In the genomic region with DNA sequence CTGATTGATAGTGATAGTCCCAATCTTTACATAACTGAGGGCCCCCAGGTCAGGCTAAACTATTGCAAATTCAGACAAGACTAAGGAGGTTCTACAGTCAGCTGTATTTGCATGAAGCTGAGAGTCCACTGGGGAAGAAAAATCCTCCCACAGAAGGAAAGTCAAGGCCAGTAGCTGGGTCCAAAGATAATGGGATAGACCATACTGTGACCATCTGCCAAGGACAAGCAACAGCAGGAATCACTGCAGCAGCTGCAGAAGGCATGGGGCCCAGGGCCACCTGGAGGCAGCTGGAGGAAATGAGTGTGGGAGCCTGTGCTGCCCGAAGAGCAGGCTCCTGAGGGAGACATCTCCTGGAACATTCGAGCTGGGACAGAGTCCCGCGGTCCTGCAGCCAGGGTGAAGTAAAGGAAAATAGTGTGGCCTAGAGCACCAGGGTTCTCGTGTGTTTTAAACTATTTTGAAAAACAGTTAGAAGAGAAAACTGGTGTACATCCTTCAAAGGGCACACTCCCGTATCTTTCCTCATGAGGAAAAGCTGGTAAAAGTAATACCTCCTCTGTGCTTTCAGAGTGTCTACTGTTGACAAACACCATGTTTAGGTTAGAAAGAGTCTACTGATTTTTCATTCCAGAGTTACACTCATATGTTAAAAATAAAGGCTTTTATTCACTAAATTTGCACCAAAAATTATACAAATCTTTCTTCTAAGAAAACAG, we compare ENCODE assay signal across 8 cellular contexts. TPM values are rescaled to one million over a fixed set of nuclear protein-coding genes. Genes with fewer than 3 reads are reported as not detected.
DNase-seq lines count a peak whose midpoint lies in the region; ATAC-seq and TF ChIP-seq lines count a peak whose summit lies in the region.

No MANE protein-coding gene starts in this region.

- peak overlapping the region; percentile 50 to 80 (median 62) for H3K27ac ChIP-seq in right lobe of liver

- H3K4me1 ChIP-seq in right lobe of liver = peaks cover 0 to 45% (median 24%) of the 10 kb centered on the region in 4 donors

- 12% methylated on average over 6 of the region's 6 CpGs for WGBS in right lobe of liver (ENCODE audit: insufficient coverage, low coverage, low lambda C conversion rate, missing lambda C conversion rate)

- POLR2A ChIA-PET in AG04449 (lab: Yijun Ruan, JAX) = interaction anchor here (1.1 kb wide), 1 partner anchor 20 kb away, joined by 3 read pairs; the partner anchor contains the start of gene PLD1

- H3K27ac Mint-ChIP-seq in dendritic cell treated with granulocyte-macrophage colony-stimulating factor and Interleukin-4, amounts not matched to agents 40 ng/mL and 50 ng/mL, for 4 days = peak overlapping the region; percentile 39

- ATAC-seq in GM18517 (IDR thresholded peaks at IDR 0.05; ENCODE audit: unreplicated experiment) (peak; percentile 60), HG03565 (IDR thresholded peaks at IDR 0.05; ENCODE audit: unreplicated experiment) (peak; percentile 72), right lobe of liver (peak; percentile 77 to 96 (median 87))

- H3K36me3 ChIP-seq in right lobe of liver = no peaks in the 10 kb centered on the region

- TF ChIP-seq POLR2A in right lobe of liver (IDR thresholded peaks at IDR 0.05) = no peak

- no peaks in the 10 kb centered on the region for H3K27me3 Mint-ChIP-seq in dendritic cell treated with granulocyte-macrophage colony-stimulating factor and Interleukin-4, amounts not matched to agents 40 ng/mL and 50 ng/mL, for 4 days

- intact Hi-C loops in dendritic cell treated with granulocyte-macrophage colony-stimulating factor and Interleukin-4, amounts not matched to agents 40 ng/mL and 50 ng/mL, for 4 days (cut with micrococcal nuclease) = loop anchor here (5.0 to 10.0 kb wide), 2 partner anchors 48 to 515 kb away; no protein-coding TSS in a partner anchor
- intact Hi-C loops in right lobe of liver (cut with DNase I) = no loop called here

- no peak overlapping the region for H3K4me3 ChIP-seq in AG04449 (ENCODE audit: low read depth, low read length)
- H3K4me3 ChIP-seq in right lobe of liver = no peak overlapping the region

- H3K27me3 ChIP-seq in right lobe of liver = no peaks in the 10 kb centered on the region

- TF ChIP-seq CTCF in AG04449 (IDR thresholded peaks at IDR 0.05; ENCODE audit: insufficient read depth, low read length, missing control alignments) = peak; percentile 81
- peak; percentile 48 to 78 (median 68) for TF ChIP-seq CTCF in right lobe of liver (IDR thresholded peaks at IDR 0.05)

- H3K4me1 Mint-ChIP-seq in dendritic cell treated with granulocyte-macrophage colony-stimulating factor and Interleukin-4, amounts not matched to agents 40 ng/mL and 50 ng/mL, for 4 days (ENCODE audit: low read depth) = peaks cover 37% of the 10 kb centered on the region

- H3K4me3 Mint-ChIP-seq in dendritic cell treated with granulocyte-macrophage colony-stimulating factor and Interleukin-4, amounts not matched to agents 40 ng/mL and 50 ng/mL, for 4 days = no peak overlapping the region

- no peak for DNase-seq in AG04449 (ENCODE audit: low read depth, low spot score)
- DNase-seq in OCI-M1 (lab: John Stamatoyannopoulos, UW) = peak; percentile 63
- DNase-seq in right lobe of liver = peak; percentile 78 to 91 (median 80)
- peak; percentile 71 for DNase-seq in ureter (ENCODE audit: low spot score)
- DNase-seq in activated naive CD4-positive, alpha-beta T cell treated with anti-CD3 and anti-CD28 coated beads, Interleukin-2, amount 50 U/mL, for 16 hours = no peak

- no peaks in the 10 kb centered on the region for H3K9me3 ChIP-seq in right lobe of liver

- H3K36me3 Mint-ChIP-seq in dendritic cell treated with granulocyte-macrophage colony-stimulating factor and Interleukin-4, amounts not matched to agents 40 ng/mL and 50 ng/mL, for 4 days (ENCODE audit: low read depth) = no peaks in the 10 kb centered on the region

- H3K9me3 Mint-ChIP-seq in dendritic cell treated with granulocyte-macrophage colony-stimulating factor and Interleukin-4, amounts not matched to agents 40 ng/mL and 50 ng/mL, for 4 days = no peaks in the 10 kb centered on the region

- CTCF ChIA-PET in AG04449 (lab: Yijun Ruan, JAX) = interaction anchor here (0.7 to 9.3 kb wide), 23 partner anchors 10 to 218 kb away, joined by 3 to 110 read pairs (median 4); no protein-coding TSS in a partner anchor

RNA-seq across cellular contexts. Expression of gene TMEM212, which starts 13.1 kb away (rescaled TPM):
- total RNA-seq in right lobe of liver (not detected), ureter (not detected)

RNA-seq across cellular contexts. Expression of gene PLD1, which starts 19.7 kb away (rescaled TPM):
- 10 to 100 TPM; 13.3 to 29.9 (median 18.5) TPM for total RNA-seq in right lobe of liver
- 43.7 TPM for total RNA-seq in ureter

Comparison
In these comparisons a context has a peak if more than half of its experiments do, and no peak if none do; other contexts are left out.
1. DNase-seq: peak in OCI-M1 (single experiment), right lobe of liver (3 of 3) and ureter (single experiment); none in AG04449 (single experiment) and activated naive CD4-positive, alpha-beta T cell treated with anti-CD3 and anti-CD28 coated beads, Interleukin-2, amount 50 U/mL, for 16 hours (single experiment).
2. Peak in every context shown above with its lines, with median percentiles within 50 percentile points of each other: ATAC-seq.